ENCODE assay signal across 13 cellular contexts in genomic region chr4:41456559-41457101, GRCh38.
"Had no signal": no experiment of that assay in that cellular context is flagged by ENCODE, and none has a peak within 500 bp of the region (broad histone marks: within the 10 kb centered on the region; RNA-seq: fewer than 3 reads in every experiment).

No MANE protein-coding gene starts in this region.

- H3K4me1 Mint-ChIP-seq: activated CD4-positive, alpha-beta T cell treated with anti-CD3 and anti-CD28 coated beads for 36 hours had no signal

- ATAC-seq: activated CD4-positive, alpha-beta T cell treated with anti-CD3 and anti-CD28 coated beads for 36 hours; foreskin keratinocyte; left lung had no signal

- H3K27ac Mint-ChIP-seq: activated CD4-positive, alpha-beta memory T cell treated with anti-CD3 and anti-CD28 coated beads for 36 hours; activated CD4-positive, alpha-beta T cell treated with anti-CD3 and anti-CD28 coated beads for 36 hours; activated naive CD8-positive, alpha-beta T cell; nephron progenitor cell; stimulated activated naive CD8-positive, alpha-beta T cell treated with anti-CD3 and anti-CD28 coated beads, Interleukin-15, Interleukin-2, amounts not matched to agents 100 ng/mL and 50 ng/mL, for 24 hours had no signal

- H3K4me3 Mint-ChIP-seq: activated CD4-positive, alpha-beta memory T cell treated with anti-CD3 and anti-CD28 coated beads for 36 hours; activated CD4-positive, alpha-beta T cell treated with anti-CD3 and anti-CD28 coated beads for 36 hours; activated naive CD8-positive, alpha-beta T cell; nephron progenitor cell; stimulated activated naive CD8-positive, alpha-beta T cell treated with anti-CD3 and anti-CD28 coated beads, Interleukin-15, Interleukin-2, amounts not matched to agents 100 ng/mL and 50 ng/mL, for 24 hours had no signal

- DNase-seq: activated CD4-positive, alpha-beta memory T cell treated with anti-CD3 and anti-CD28 coated beads for 36 hours; activated CD4-positive, alpha-beta T cell treated with anti-CD3 and anti-CD28 coated beads for 36 hours; activated T-cell treated with anti-CD3 and anti-CD28 coated beads for 4 hours; amniotic stem cell; foreskin keratinocyte; nephron progenitor cell; occipital lobe; SW 1271; testis; upper lobe of left lung had no signal

- H3K36me3 Mint-ChIP-seq: activated CD4-positive, alpha-beta memory T cell treated with anti-CD3 and anti-CD28 coated beads for 36 hours; activated naive CD8-positive, alpha-beta T cell had no signal

- H3K27me3 Mint-ChIP-seq: activated CD4-positive, alpha-beta memory T cell treated with anti-CD3 and anti-CD28 coated beads for 36 hours; stimulated activated naive CD8-positive, alpha-beta T cell treated with anti-CD3 and anti-CD28 coated beads, Interleukin-15, Interleukin-2, amounts not matched to agents 100 ng/mL and 50 ng/mL, for 24 hours had no signal

- H3K9me3 Mint-ChIP-seq: activated CD4-positive, alpha-beta memory T cell treated with anti-CD3 and anti-CD28 coated beads for 36 hours; stimulated activated naive CD8-positive, alpha-beta T cell treated with anti-CD3 and anti-CD28 coated beads, Interleukin-15, Interleukin-2, amounts not matched to agents 100 ng/mL and 50 ng/mL, for 24 hours had no signal
